In genomic region chr15:89346516-89346915, GRCh38 we compare ENCODE assay signal across 15 cellular contexts.
"Had no signal": no experiment of that assay in that cellular context is flagged by ENCODE, and none has a peak within 500 bp of the region (broad histone marks: within the 10 kb centered on the region; RNA-seq: fewer than 3 reads in every experiment).

No MANE protein-coding gene starts in this region.

- ATAC-seq: activated naive CD4-positive, alpha-beta T cell treated with anti-CD3 and anti-CD28 coated beads, Interleukin-2, amount 50 U/mL, for 72 hours; T-helper 17 cell had no signal

- H2AFZ ChIP-seq: parathyroid adenoma had no signal

- H3K4me3 Mint-ChIP-seq: activated T-cell treated with anti-CD3 and anti-CD28 coated beads, Interleukin-2, amount 50 U/mL, for 24 hours; neural crest cell; T-helper 17 cell had no signal

- H3K27me3 ChIP-seq: thyroid gland, uterus had no signal

- H3K27ac ChIP-seq: esophagus muscularis mucosa, parathyroid adenoma, skin epidermis, thyroid gland, uterus had no signal

- H3K9me3 ChIP-seq: esophagus muscularis mucosa, thyroid gland, uterus had no signal

- H3K79me2 ChIP-seq: parathyroid adenoma had no signal

- H3K9ac ChIP-seq: parathyroid adenoma had no signal

- DNase-seq: activated CD4-positive, alpha-beta T cell treated with anti-CD3 and anti-CD28 coated beads, Interleukin-2, amount 50 U/mL, for 4 hours; activated effector memory CD4-positive, alpha-beta T cell treated with Interleukin-2 at 50 U/mL for 16 hours; activated T-cell treated with anti-CD3 and anti-CD28 coated beads, Interleukin-2, amount 50 U/mL, for 24 hours; amniotic stem cell; dermis blood vessel endothelial cell; glutamatergic neuron; retina; T-helper 17 cell; thyroid gland; uterus had no signal

- H3K36me3 Mint-ChIP-seq: activated naive CD4-positive, alpha-beta T cell treated with anti-CD3 and anti-CD28 coated beads, Interleukin-2, amount 50 U/mL, for 72 hours had no signal

- H3K36me3 ChIP-seq: esophagus muscularis mucosa, thyroid gland, uterus had no signal

- H3K27ac Mint-ChIP-seq: activated naive CD4-positive, alpha-beta T cell treated with anti-CD3 and anti-CD28 coated beads, Interleukin-2, amount 50 U/mL, for 72 hours; activated T-cell treated with anti-CD3 and anti-CD28 coated beads, Interleukin-2, amount 50 U/mL, for 24 hours; T-helper 17 cell had no signal

- H3K4me3 ChIP-seq: esophagus muscularis mucosa, skin epidermis, thyroid gland, uterus had no signal

- H3K4me1 ChIP-seq: esophagus muscularis mucosa, parathyroid adenoma, uterus had no signal

- H3K9me3 Mint-ChIP-seq: activated naive CD4-positive, alpha-beta T cell treated with anti-CD3 and anti-CD28 coated beads, Interleukin-2, amount 50 U/mL, for 72 hours; activated T-cell treated with anti-CD3 and anti-CD28 coated beads, Interleukin-2, amount 50 U/mL, for 24 hours; neural crest cell had no signal
